ENCODE assay signal across 1 cellular context in the genomic region with DNA sequence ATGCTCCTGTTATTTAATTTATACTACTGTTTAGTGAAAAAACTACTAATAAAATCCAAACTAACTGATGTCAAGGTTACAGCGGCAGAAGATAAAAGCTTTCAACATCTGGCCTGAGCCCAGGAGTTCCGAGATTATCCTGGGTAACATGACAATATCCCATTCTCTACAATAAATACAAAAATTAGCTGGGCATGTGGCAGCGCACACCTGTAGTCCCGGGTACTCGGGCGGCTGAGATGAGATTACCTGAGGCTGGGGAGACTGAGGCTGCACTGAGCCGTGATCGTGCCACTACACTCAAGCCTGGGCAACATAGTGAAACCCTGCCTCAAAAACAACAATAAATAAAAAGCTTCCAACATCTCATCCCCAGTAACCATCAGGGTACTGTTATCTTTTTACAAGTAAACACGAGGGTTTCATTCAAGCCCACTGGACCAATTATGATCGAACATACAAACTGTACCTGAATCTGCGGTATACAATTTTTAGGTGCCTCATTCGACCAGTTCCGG.
TF ChIP-seq lines count a peak whose summit lies in the region.

No MANE protein-coding gene starts in this region.

TF ChIP-seq in HCT116, 20 proteins besides CTCF, POLR2A, EP300 and RAD21 (continued from another document):
- TF ChIP-seq, protein P1, sequence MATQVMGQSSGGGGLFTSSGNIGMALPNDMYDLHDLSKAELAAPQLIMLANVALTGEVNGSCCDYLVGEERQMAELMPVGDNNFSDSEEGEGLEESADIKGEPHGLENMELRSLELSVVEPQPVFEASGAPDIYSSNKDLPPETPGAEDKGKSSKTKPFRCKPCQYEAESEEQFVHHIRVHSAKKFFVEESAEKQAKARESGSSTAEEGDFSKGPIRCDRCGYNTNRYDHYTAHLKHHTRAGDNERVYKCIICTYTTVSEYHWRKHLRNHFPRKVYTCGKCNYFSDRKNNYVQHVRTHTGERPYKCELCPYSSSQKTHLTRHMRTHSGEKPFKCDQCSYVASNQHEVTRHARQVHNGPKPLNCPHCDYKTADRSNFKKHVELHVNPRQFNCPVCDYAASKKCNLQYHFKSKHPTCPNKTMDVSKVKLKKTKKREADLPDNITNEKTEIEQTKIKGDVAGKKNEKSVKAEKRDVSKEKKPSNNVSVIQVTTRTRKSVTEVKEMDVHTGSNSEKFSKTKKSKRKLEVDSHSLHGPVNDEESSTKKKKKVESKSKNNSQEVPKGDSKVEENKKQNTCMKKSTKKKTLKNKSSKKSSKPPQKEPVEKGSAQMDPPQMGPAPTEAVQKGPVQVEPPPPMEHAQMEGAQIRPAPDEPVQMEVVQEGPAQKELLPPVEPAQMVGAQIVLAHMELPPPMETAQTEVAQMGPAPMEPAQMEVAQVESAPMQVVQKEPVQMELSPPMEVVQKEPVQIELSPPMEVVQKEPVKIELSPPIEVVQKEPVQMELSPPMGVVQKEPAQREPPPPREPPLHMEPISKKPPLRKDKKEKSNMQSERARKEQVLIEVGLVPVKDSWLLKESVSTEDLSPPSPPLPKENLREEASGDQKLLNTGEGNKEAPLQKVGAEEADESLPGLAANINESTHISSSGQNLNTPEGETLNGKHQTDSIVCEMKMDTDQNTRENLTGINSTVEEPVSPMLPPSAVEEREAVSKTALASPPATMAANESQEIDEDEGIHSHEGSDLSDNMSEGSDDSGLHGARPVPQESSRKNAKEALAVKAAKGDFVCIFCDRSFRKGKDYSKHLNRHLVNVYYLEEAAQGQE (IDR thresholded peaks at IDR 0.05; ENCODE audit: low read depth) = no peak
- TF ChIP-seq, protein P2, sequence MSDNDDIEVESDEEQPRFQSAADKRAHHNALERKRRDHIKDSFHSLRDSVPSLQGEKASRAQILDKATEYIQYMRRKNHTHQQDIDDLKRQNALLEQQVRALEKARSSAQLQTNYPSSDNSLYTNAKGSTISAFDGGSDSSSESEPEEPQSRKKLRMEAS (IDR thresholded peaks at IDR 0.05) = no peak
